15 cellular contexts compared by ENCODE assay signal in genomic region chr15:71337197-71337845, GRCh38.
DNase-seq lines count a peak whose midpoint lies in the region; ATAC-seq and TF ChIP-seq lines count a peak whose summit lies in the region.
"Had no signal": no experiment of that assay in that cellular context is flagged by ENCODE, and none has a peak within 500 bp of the region (broad histone marks: within the 10 kb centered on the region; RNA-seq: fewer than 3 reads in every experiment).

No MANE protein-coding gene starts in this region.

- peaks cover 0 to 7% (median 3%) of the 10 kb centered on the region in 4 donors for H3K4me1 Mint-ChIP-seq in CD4-positive, alpha-beta memory T cell

- H3K9me3 Mint-ChIP-seq in CD4-positive, alpha-beta memory T cell: no peaks in the 10 kb centered on the region
- H3K9me3 Mint-ChIP-seq: T-helper 1 cell treated with Interleukin-12 subunit alpha and Interleukin-12 subunit beta and Interleukin-4 antibody, amounts not matched to agents 30 μg/mL and 1 μg/mL, for 36 hours had no signal

- peaks cover 0 to 2% of the 10 kb centered on the region in 2 donors for H3K27me3 Mint-ChIP-seq in CD4-positive, alpha-beta memory T cell

- H3K4me3 ChIP-seq in H7 (ENCODE audit: insufficient read depth, low read depth, low read length) (no peak overlapping the region), fibroblast of the aortic adventitia (ENCODE audit: low read depth, low read length) (no peak overlapping the region), retinal pigment epithelial cell (ENCODE audit: low read length) (no peak overlapping the region)
- H3K4me3 ChIP-seq in CD4-positive, alpha-beta memory T cell (ENCODE audit: low read length in 2 of 2): no peak overlapping the region

- no peak overlapping the region for H3K27ac Mint-ChIP-seq in CD4-positive, alpha-beta memory T cell
- H3K27ac Mint-ChIP-seq: T-helper 1 cell treated with Interleukin-12 subunit alpha and Interleukin-12 subunit beta and Interleukin-4 antibody, amounts not matched to agents 30 μg/mL and 1 μg/mL, for 36 hours had no signal

- no peaks in the 10 kb centered on the region for H3K36me3 ChIP-seq in H7 (replicated peaks; ENCODE audit: control insufficient read depth, insufficient read depth, low read length)
- H3K36me3 ChIP-seq in CD4-positive, alpha-beta memory T cell (ENCODE audit: insufficient read depth, low read length): no peaks in the 10 kb centered on the region

- CTCF ChIA-PET in CD4-positive, alpha-beta memory T cell (lab: Charles Lee; ENCODE audit: partially characterized antibody): no interaction called here

- no peaks in the 10 kb centered on the region for H3K27me3 ChIP-seq in H7 (ENCODE audit: control insufficient read depth, insufficient read depth, low read length)
- no peaks in the 10 kb centered on the region for H3K27me3 ChIP-seq in CD4-positive, alpha-beta memory T cell (ENCODE audit: insufficient read depth, low read length)

- no peaks in the 10 kb centered on the region for H3K9me3 ChIP-seq in CD4-positive, alpha-beta memory T cell (ENCODE audit: control insufficient read depth in 1 of 2, low read length in 2 of 2)

- H3K4me1 ChIP-seq in CD4-positive, alpha-beta memory T cell (ENCODE audit: insufficient read depth, low read length): peaks cover 4% of the 10 kb centered on the region
- H3K4me1 ChIP-seq: parathyroid adenoma had no signal

- TF ChIP-seq CTCF in fibroblast of the aortic adventitia (IDR thresholded peaks at IDR 0.05; ENCODE audit: insufficient read depth, low read length) (no peak), retinal pigment epithelial cell (conservative IDR thresholded peaks at IDR 0.05; ENCODE audit: low read depth, low read length) (no peak)

- POLR2A ChIA-PET in CD4-positive, alpha-beta memory T cell (lab: Charles Lee; ENCODE audit: partially characterized antibody): no interaction called here

- no peaks in the 10 kb centered on the region for H3K36me3 Mint-ChIP-seq in CD4-positive, alpha-beta memory T cell

- no peak overlapping the region for H3K27ac ChIP-seq in CD4-positive, alpha-beta memory T cell (ENCODE audit: low read depth, low read length)
- H3K27ac ChIP-seq: parathyroid adenoma had no signal

- no peak overlapping the region for H3K4me3 Mint-ChIP-seq in CD4-positive, alpha-beta memory T cell
- H3K4me3 Mint-ChIP-seq: T-helper 1 cell treated with Interleukin-12 subunit alpha and Interleukin-12 subunit beta and Interleukin-4 antibody, amounts not matched to agents 30 μg/mL and 1 μg/mL, for 36 hours had no signal

- no peak for ATAC-seq in HG02973 (IDR thresholded peaks at IDR 0.05; ENCODE audit: unreplicated experiment)

- DNase-seq in H7 (peak; percentile 45), NCI-H526 treated with DMSO at 0.1 percent for 48 hours (lab: John Stamatoyannopoulos, UW) (peak; percentile 79), fibroblast of the aortic adventitia (ENCODE audit: low read depth) (peak; percentile 12), retinal pigment epithelial cell (ENCODE audit: low read depth) (peak; percentile 80), middle frontal gyrus (ENCODE audit: extremely low spot score, low spot score) (no peak), DMS79 (lab: John Stamatoyannopoulos, UW) (no peak)
- no peak for DNase-seq in CD4-positive, alpha-beta memory T cell
- DNase-seq: C1 segment of cervical spinal cord; kidney glomerular epithelial cell; NCI-H1105 treated with DMSO at 0.1 percent for 48 hours; NK-92 treated with Interleukin-12 subunit alpha and Interleukin-12 subunit beta, amount 100 ng/mL, for 24 hours; stimulated activated CD4-positive, alpha-beta T cell treated with anti-CD3 and anti-CD28 coated beads, Interleukin-4, amount 100 ng/mL, for 4 hours had no signal

- intact Hi-C loops in CD4-positive, alpha-beta memory T cell (cut with micrococcal nuclease): no loop called here

Comparison
In these comparisons a context has a peak if more than half of its experiments do, and no peak if none do; other contexts are left out.
1. DNase-seq: peak in H7 (single experiment), NCI-H526 treated with DMSO at 0.1 percent for 48 hours (single experiment), fibroblast of the aortic adventitia (single experiment) and retinal pigment epithelial cell (single experiment); none in CD4-positive, alpha-beta memory T cell (0 of 5), middle frontal gyrus (single experiment) and DMS79 (single experiment).